Comparison of ENCODE assay signal across 26 cellular contexts in the genomic region with DNA sequence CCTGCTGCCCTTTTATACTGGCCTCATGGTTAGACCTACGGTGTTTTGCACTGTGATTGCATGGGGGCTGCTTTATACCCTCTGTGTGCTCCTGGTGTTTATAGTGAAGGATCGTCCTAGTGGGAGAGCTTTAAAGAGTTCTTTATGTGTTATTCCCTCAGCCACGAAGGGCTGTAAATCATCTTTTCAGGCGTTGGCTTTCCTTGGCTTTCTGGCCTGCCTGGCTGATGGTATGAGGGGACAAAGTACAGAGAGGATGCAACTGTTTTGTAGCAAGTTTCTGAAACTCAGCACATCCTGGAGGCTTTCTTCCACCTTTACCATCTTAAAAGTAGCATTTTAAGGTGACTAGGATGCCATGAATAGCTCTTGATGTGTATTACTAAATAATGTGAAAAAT.
"Had no signal": no experiment of that assay in that cellular context is flagged by ENCODE, and none has a peak within 500 bp of the region (broad histone marks: within the 10 kb centered on the region; RNA-seq: fewer than 3 reads in every experiment).

No MANE protein-coding gene starts in this region.

- H3K4me1 Mint-ChIP-seq: activated CD4-positive, alpha-beta T cell treated with anti-CD3 and anti-CD28 coated beads, Interleukin-2, amount 10 ng/mL, durations not matched to agents 7 days and 5 days; activated CD8-positive, alpha-beta memory T cell treated with anti-CD3 and anti-CD28 coated beads, Interleukin-2, amount 10 ng/mL, durations not matched to agents 7 days and 5 days; activated naive CD4-positive, alpha-beta T cell treated with anti-CD3 and anti-CD28 coated beads, Interleukin-2, amount 10 ng/mL, durations not matched to agents 7 days and 5 days; T-cell had no signal

- H3K27me3 ChIP-seq: body of pancreas, heart right ventricle, spleen, thyroid gland had no signal

- H3K9me3 ChIP-seq: body of pancreas, heart right ventricle, left ventricle myocardium inferior, spleen, thyroid gland had no signal

- H3K4me1 ChIP-seq: body of pancreas, spleen, thyroid gland had no signal

- H3K27ac Mint-ChIP-seq: activated CD4-positive, alpha-beta T cell treated with anti-CD3 and anti-CD28 coated beads, Interleukin-2, amount 10 ng/mL, durations not matched to agents 7 days and 5 days; activated CD8-positive, alpha-beta memory T cell treated with anti-CD3 and anti-CD28 coated beads, Interleukin-2, amount 10 ng/mL, durations not matched to agents 7 days and 5 days; activated CD8-positive, alpha-beta T cell treated with anti-CD3 and anti-CD28 coated beads for 36 hours; activated naive CD4-positive, alpha-beta T cell treated with anti-CD3 and anti-CD28 coated beads, Interleukin-2, amount 10 ng/mL, durations not matched to agents 7 days and 5 days; dendritic cell treated with granulocyte-macrophage colony-stimulating factor and Interleukin-4, amounts not matched to agents 40 ng/mL and 50 ng/mL, for 4 days; natural killer cell treated with Interleukin-12 subunit alpha and Interleukin-12 subunit beta and Interleukin-15 and Interleukin-18, amount 100 ng/mL, for 72 hours; T-cell; T-helper 2 cell treated with Interferon-gamma antibody and Interleukin-4, amounts not matched to agents 5 μg/mL and 100 μg/mL, for 36 hours had no signal

- H3K4me3 Mint-ChIP-seq: activated CD4-positive, alpha-beta T cell treated with anti-CD3 and anti-CD28 coated beads, Interleukin-2, amount 10 ng/mL, durations not matched to agents 7 days and 5 days; activated CD8-positive, alpha-beta memory T cell treated with anti-CD3 and anti-CD28 coated beads, Interleukin-2, amount 10 ng/mL, durations not matched to agents 7 days and 5 days; activated CD8-positive, alpha-beta T cell treated with anti-CD3 and anti-CD28 coated beads for 36 hours; activated naive CD4-positive, alpha-beta T cell treated with anti-CD3 and anti-CD28 coated beads, Interleukin-2, amount 10 ng/mL, durations not matched to agents 7 days and 5 days; dendritic cell treated with granulocyte-macrophage colony-stimulating factor and Interleukin-4, amounts not matched to agents 40 ng/mL and 50 ng/mL, for 4 days; natural killer cell treated with Interleukin-12 subunit alpha and Interleukin-12 subunit beta and Interleukin-15 and Interleukin-18, amount 100 ng/mL, for 72 hours; T-cell; T-helper 2 cell treated with Interferon-gamma antibody and Interleukin-4, amounts not matched to agents 5 μg/mL and 100 μg/mL, for 36 hours had no signal

- H3K27ac ChIP-seq: body of pancreas, heart right ventricle, left ventricle myocardium inferior, spleen, thyroid gland, WERI-Rb-1 had no signal

- H3K27me3 Mint-ChIP-seq: activated CD4-positive, alpha-beta T cell treated with anti-CD3 and anti-CD28 coated beads, Interleukin-2, amount 10 ng/mL, durations not matched to agents 7 days and 5 days; activated naive CD4-positive, alpha-beta T cell treated with anti-CD3 and anti-CD28 coated beads, Interleukin-2, amount 10 ng/mL, durations not matched to agents 7 days and 5 days; dendritic cell treated with granulocyte-macrophage colony-stimulating factor and Interleukin-4, amounts not matched to agents 40 ng/mL and 50 ng/mL, for 4 days had no signal

- ATAC-seq: activated CD8-positive, alpha-beta memory T cell treated with anti-CD3 and anti-CD28 coated beads, Interleukin-2, amount 10 ng/mL, durations not matched to agents 7 days and 5 days; activated CD8-positive, alpha-beta T cell treated with anti-CD3 and anti-CD28 coated beads for 36 hours; body of pancreas; heart right ventricle; natural killer cell treated with Interleukin-12 subunit alpha and Interleukin-12 subunit beta and Interleukin-15 and Interleukin-18, amount 100 ng/mL, for 72 hours; stimulated activated naive CD8-positive, alpha-beta T cell treated with anti-CD3 and anti-CD28 coated beads, Interleukin-15, Interleukin-2, amounts not matched to agents 100 U/mL and 50 U/mL, for 24 hours; T-cell had no signal

- H3K36me3 Mint-ChIP-seq: activated CD8-positive, alpha-beta memory T cell treated with anti-CD3 and anti-CD28 coated beads, Interleukin-2, amount 10 ng/mL, durations not matched to agents 7 days and 5 days; activated naive CD4-positive, alpha-beta T cell treated with anti-CD3 and anti-CD28 coated beads, Interleukin-2, amount 10 ng/mL, durations not matched to agents 7 days and 5 days; natural killer cell treated with Interleukin-12 subunit alpha and Interleukin-12 subunit beta and Interleukin-15 and Interleukin-18, amount 100 ng/mL, for 72 hours; T-cell had no signal

- H3K36me3 ChIP-seq: heart right ventricle, left ventricle myocardium inferior, spleen, thyroid gland, WERI-Rb-1 had no signal

- H3K4me3 ChIP-seq: body of pancreas, heart right ventricle, left ventricle myocardium inferior, spleen, thyroid gland had no signal

- H3K9me3 Mint-ChIP-seq: activated CD4-positive, alpha-beta T cell treated with anti-CD3 and anti-CD28 coated beads, Interleukin-2, amount 10 ng/mL, durations not matched to agents 7 days and 5 days; activated CD8-positive, alpha-beta T cell treated with anti-CD3 and anti-CD28 coated beads for 36 hours; activated naive CD4-positive, alpha-beta T cell treated with anti-CD3 and anti-CD28 coated beads, Interleukin-2, amount 10 ng/mL, durations not matched to agents 7 days and 5 days; dendritic cell treated with granulocyte-macrophage colony-stimulating factor and Interleukin-4, amounts not matched to agents 40 ng/mL and 50 ng/mL, for 4 days; T-helper 2 cell treated with Interferon-gamma antibody and Interleukin-4, amounts not matched to agents 5 μg/mL and 100 μg/mL, for 36 hours had no signal

- DNase-seq: activated CD4-positive, alpha-beta T cell treated with anti-CD3 and anti-CD28 coated beads, Interleukin-2, amount 10 ng/mL, durations not matched to agents 7 days and 5 days; activated CD4-positive, CD25-positive, alpha-beta regulatory T cell treated with anti-CD3 and anti-CD28 coated beads, Interleukin-2, amount 50 U/mL, for 72 hours; activated CD8-positive, alpha-beta memory T cell treated with anti-CD3 and anti-CD28 coated beads, Interleukin-2, amount 10 ng/mL, durations not matched to agents 7 days and 5 days; activated CD8-positive, alpha-beta T cell treated with anti-CD3 and anti-CD28 coated beads for 36 hours; activated effector memory CD4-positive, alpha-beta T cell treated with anti-CD3 and anti-CD28 coated beads, Interleukin-2, amount 50 U/mL, for 16 hours; activated naive CD4-positive, alpha-beta T cell treated with anti-CD3 and anti-CD28 coated beads, Interleukin-2, amount 10 ng/mL, durations not matched to agents 7 days and 5 days; activated T-cell treated with anti-CD3 and anti-CD28 coated beads for 4 hours; body of pancreas; effector CD4-positive, alpha-beta T cell; erythroblast; foreskin fibroblast; heart right ventricle; kidney; left ventricle myocardium inferior; mammary epithelial cell; midbrain; retina; spleen; stimulated activated CD4-positive, alpha-beta T cell treated with anti-CD3 and anti-CD28 coated beads, Interleukin-4, amount 100 ng/mL, for 1 hour; stimulated activated naive CD8-positive, alpha-beta T cell treated with anti-CD3 and anti-CD28 coated beads, Interleukin-15, Interleukin-2, amounts not matched to agents 100 U/mL and 50 U/mL, for 24 hours; T-cell; thyroid gland; WERI-Rb-1 had no signal
